Comparison of ENCODE assay signal across 2 cellular contexts in the genomic region with DNA sequence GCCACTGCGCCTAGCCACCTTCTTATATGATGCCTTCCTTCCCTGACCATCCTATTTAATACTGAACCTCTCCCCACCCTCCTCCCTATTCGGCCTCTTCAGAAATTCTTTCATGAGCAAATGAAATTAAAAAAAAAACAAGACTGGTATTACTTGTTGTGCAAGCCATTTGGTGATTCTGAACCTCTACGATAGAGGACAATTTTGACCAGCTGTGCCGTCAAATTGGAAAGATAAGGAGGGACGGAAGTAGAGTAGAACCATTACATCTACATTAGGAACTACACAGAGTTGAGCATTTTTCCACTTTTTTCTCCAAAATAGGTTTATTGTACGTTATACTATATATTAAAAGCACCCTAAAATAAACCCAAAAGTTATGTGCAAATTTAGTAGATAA.
TF ChIP-seq lines count a peak whose summit lies in the region.

No MANE protein-coding gene starts in this region.

TF ChIP-seq in IMR-90, 13 proteins besides CTCF, POLR2A, EP300 and RAD21:
- TF ChIP-seq NFE2L2 (IDR thresholded peaks at IDR 0.05; ENCODE audit: low read depth, low read length) = no peak
- no peak for TF ChIP-seq RCOR1 (IDR thresholded peaks at IDR 0.05; ENCODE audit: insufficient replicate concordance, low read length)
- TF ChIP-seq MXI1 (IDR thresholded peaks at IDR 0.05; ENCODE audit: borderline replicate concordance, low read depth, low read length) = no peak
- no peak for TF ChIP-seq SMC3 (IDR thresholded peaks at IDR 0.05; ENCODE audit: low read depth, low read length)
- no peak for TF ChIP-seq RFX5 (IDR thresholded peaks at IDR 0.05; ENCODE audit: low read depth, low read length)
- TF ChIP-seq MAFK (IDR thresholded peaks at IDR 0.05; ENCODE audit: low read depth, low read length) = no peak
- TF ChIP-seq, protein P1, sequence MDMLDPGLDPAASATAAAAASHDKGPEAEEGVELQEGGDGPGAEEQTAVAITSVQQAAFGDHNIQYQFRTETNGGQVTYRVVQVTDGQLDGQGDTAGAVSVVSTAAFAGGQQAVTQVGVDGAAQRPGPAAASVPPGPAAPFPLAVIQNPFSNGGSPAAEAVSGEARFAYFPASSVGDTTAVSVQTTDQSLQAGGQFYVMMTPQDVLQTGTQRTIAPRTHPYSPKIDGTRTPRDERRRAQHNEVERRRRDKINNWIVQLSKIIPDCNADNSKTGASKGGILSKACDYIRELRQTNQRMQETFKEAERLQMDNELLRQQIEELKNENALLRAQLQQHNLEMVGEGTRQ (IDR thresholded peaks at IDR 0.05; ENCODE audit: low read depth, low read length) = no peak
- no peak for TF ChIP-seq BHLHE40 (IDR thresholded peaks at IDR 0.05; ENCODE audit: low read depth, low read length)
- TF ChIP-seq, protein P2, sequence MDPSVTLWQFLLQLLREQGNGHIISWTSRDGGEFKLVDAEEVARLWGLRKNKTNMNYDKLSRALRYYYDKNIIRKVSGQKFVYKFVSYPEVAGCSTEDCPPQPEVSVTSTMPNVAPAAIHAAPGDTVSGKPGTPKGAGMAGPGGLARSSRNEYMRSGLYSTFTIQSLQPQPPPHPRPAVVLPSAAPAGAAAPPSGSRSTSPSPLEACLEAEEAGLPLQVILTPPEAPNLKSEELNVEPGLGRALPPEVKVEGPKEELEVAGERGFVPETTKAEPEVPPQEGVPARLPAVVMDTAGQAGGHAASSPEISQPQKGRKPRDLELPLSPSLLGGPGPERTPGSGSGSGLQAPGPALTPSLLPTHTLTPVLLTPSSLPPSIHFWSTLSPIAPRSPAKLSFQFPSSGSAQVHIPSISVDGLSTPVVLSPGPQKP (IDR thresholded peaks at IDR 0.05; ENCODE audit: borderline replicate concordance, low read depth, low read length) = no peak
- no peak for TF ChIP-seq FOS (IDR thresholded peaks at IDR 0.05; ENCODE audit: low read depth, low read length)
- no peak for TF ChIP-seq CHD1 (IDR thresholded peaks at IDR 0.05; ENCODE audit: low read depth, low read length)
- no peak for TF ChIP-seq MAZ (IDR thresholded peaks at IDR 0.05; ENCODE audit: borderline replicate concordance, low read depth, low read length)
- no peak for TF ChIP-seq CEBPB (IDR thresholded peaks at IDR 0.05; ENCODE audit: low read depth, low read length)

TF ChIP-seq in endothelial cell of umbilical vein, 7 proteins besides CTCF, POLR2A, EP300 and RAD21:
- TF ChIP-seq GATA2 (IDR thresholded peaks at IDR 0.05; ENCODE audit: insufficient read depth, insufficient read length, low read depth, low read length) (no peak), JUN (IDR thresholded peaks at IDR 0.05; ENCODE audit: borderline replicate concordance, insufficient read depth, insufficient read length, low read depth) (no peak), EZH2 (IDR thresholded peaks at IDR 0.05; ENCODE audit: borderline replicate concordance, low read depth, low read length, severe bottlenecking) (no peak), MYC (IDR thresholded peaks at IDR 0.05; ENCODE audit: low read depth, low read length) (no peak), POLR2AphosphoS5 (IDR thresholded peaks at IDR 0.05; ENCODE audit: insufficient read depth, low read depth, low read length) (no peak), FOS (IDR thresholded peaks at IDR 0.05; ENCODE audit: borderline replicate concordance, insufficient read depth, low read length) (no peak)
- TF ChIP-seq, protein P3, sequence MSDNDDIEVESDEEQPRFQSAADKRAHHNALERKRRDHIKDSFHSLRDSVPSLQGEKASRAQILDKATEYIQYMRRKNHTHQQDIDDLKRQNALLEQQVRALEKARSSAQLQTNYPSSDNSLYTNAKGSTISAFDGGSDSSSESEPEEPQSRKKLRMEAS (IDR thresholded peaks at IDR 0.05; ENCODE audit: insufficient read depth, insufficient read length) = no peak
